In genomic region chr3:41853495-41853894, GRCh38 we compare ENCODE assay signal across 17 cellular contexts.
"Had no signal": no experiment of that assay in that cellular context is flagged by ENCODE, and none has a peak within 500 bp of the region (broad histone marks: within the 10 kb centered on the region; RNA-seq: fewer than 3 reads in every experiment).

No MANE protein-coding gene starts in this region.

- H3K9me3 ChIP-seq: left ventricle myocardium inferior, lower lobe of right lung had no signal

- H3K4me1 ChIP-seq: foreskin keratinocyte, left ventricle myocardium inferior, lower lobe of right lung had no signal

- H3K4me3 Mint-ChIP-seq: endodermal cell, naive B cell, nephron progenitor cell had no signal

- H3K27me3 ChIP-seq: foreskin keratinocyte, hepatocyte had no signal

- H3K27me3 Mint-ChIP-seq: naive B cell had no signal

- H3K27ac Mint-ChIP-seq: endodermal cell, nephron progenitor cell had no signal

- H3K4me3 ChIP-seq: coronary artery, hepatocyte, left ventricle myocardium inferior, lower lobe of right lung, skin epidermis had no signal

- H3K27ac ChIP-seq: coronary artery, foreskin keratinocyte, hepatocyte, left ventricle myocardium inferior, lower lobe of right lung, skin epidermis had no signal

- H3K36me3 ChIP-seq: left ventricle myocardium inferior, lower lobe of right lung had no signal

- DNase-seq: effector CD4-positive, alpha-beta T cell; endodermal cell; kidney; left cardiac atrium; left ventricle myocardium inferior; lower lobe of right lung; mesenchymal stem cell; naive B cell; nephron progenitor cell; posterior cingulate gyrus; stimulated activated naive CD4-positive, alpha-beta T cell; trophoblast cell had no signal

- H3K4me1 Mint-ChIP-seq: endodermal cell, naive B cell, nephron progenitor cell had no signal

- ATAC-seq: lower lobe of right lung, sciatic nerve had no signal
